ENCODE assay signal across 15 cellular contexts in genomic region chr1:21295545-21295944, GRCh38. TPM values are rescaled to one million over a fixed set of nuclear protein-coding genes. Genes with fewer than 3 reads are reported as not detected.
DNase-seq lines count a peak whose midpoint lies in the region; ATAC-seq, FAIRE-seq and TF ChIP-seq lines count a peak whose summit lies in the region.
"Had no signal": no experiment of that assay in that cellular context is flagged by ENCODE, and none has a peak within 500 bp of the region (broad histone marks: within the 10 kb centered on the region; RNA-seq: fewer than 3 reads in every experiment).

No MANE protein-coding gene starts in this region.

- H3K27ac Mint-ChIP-seq in activated CD8-positive, alpha-beta T cell treated with anti-CD3 and anti-CD28 coated beads for 36 hours, result peak overlapping the region; percentile 95
- H3K27ac Mint-ChIP-seq in memory B cell, result peak overlapping the region; percentile 98

- no peaks in the 10 kb centered on the region for H3K9me3 Mint-ChIP-seq in activated T-cell treated with anti-CD3 and anti-CD28 coated beads, Interleukin-2, amount 50 U/mL, for 4 hours
- no peaks in the 10 kb centered on the region for H3K9me3 Mint-ChIP-seq in activated CD8-positive, alpha-beta T cell treated with anti-CD3 and anti-CD28 coated beads for 36 hours
- H3K9me3 Mint-ChIP-seq in memory B cell, result no peaks in the 10 kb centered on the region
- H3K9me3 Mint-ChIP-seq: type B pancreatic cell had no signal

- H3K27ac ChIP-seq in upper lobe of left lung, result peak overlapping the region in 3 of 4 donors; percentile 82 to 92 (median 83)

- no peaks in the 10 kb centered on the region for H3K36me3 ChIP-seq in upper lobe of left lung
- H3K36me3 ChIP-seq: colonic mucosa, right lobe of liver had no signal

- TF ChIP-seq EP300 in upper lobe of left lung (IDR thresholded peaks at IDR 0.05), result no peak

- ATAC-seq in activated T-cell treated with anti-CD3 and anti-CD28 coated beads, Interleukin-2, amount 50 U/mL, for 4 hours, result no peak
- ATAC-seq in activated CD8-positive, alpha-beta T cell treated with anti-CD3 and anti-CD28 coated beads for 36 hours, result no peak
- ATAC-seq in memory B cell (ENCODE audit: low read depth), result no peak
- no peak for ATAC-seq in upper lobe of left lung (ENCODE audit: low FRiP score in 2 of 2)
- no peak for ATAC-seq in GM18867 (IDR thresholded peaks at IDR 0.05; ENCODE audit: unreplicated experiment)
- ATAC-seq: right lobe of liver had no signal

- FAIRE-seq in GM19239 (lab: Jason Lieb, UNC), result no peak

- intact Hi-C loops in activated CD8-positive, alpha-beta T cell treated with anti-CD3 and anti-CD28 coated beads for 36 hours (cut with micrococcal nuclease), result loop anchor here (2.0 kb wide), 1 partner anchor 29 kb away; no protein-coding TSS in a partner anchor

- peaks cover 6% of the 10 kb centered on the region for H3K36me3 Mint-ChIP-seq in activated T-cell treated with anti-CD3 and anti-CD28 coated beads, Interleukin-2, amount 50 U/mL, for 4 hours (ENCODE audit: insufficient read depth)
- peaks cover 32% of the 10 kb centered on the region for H3K36me3 Mint-ChIP-seq in activated CD8-positive, alpha-beta T cell treated with anti-CD3 and anti-CD28 coated beads for 36 hours (ENCODE audit: low read depth)
- peaks cover 8% of the 10 kb centered on the region for H3K36me3 Mint-ChIP-seq in memory B cell
- H3K36me3 Mint-ChIP-seq: type B pancreatic cell had no signal

- POLR2A ChIA-PET in activated CD8-positive, alpha-beta T cell treated with anti-CD3 and anti-CD28 coated beads for 36 hours (lab: Charles Lee), result interaction anchor here (0.7 to 7.2 kb wide), 7 partner anchors 12 to 49 kb away, joined by 3 to 90 read pairs (median 3); no protein-coding TSS in a partner anchor

- WGBS in upper lobe of left lung, 2 donors, result 90% methylated on average over 6 of the region's 6 CpGs

- no peaks in the 10 kb centered on the region for H3K27me3 Mint-ChIP-seq in activated T-cell treated with anti-CD3 and anti-CD28 coated beads, Interleukin-2, amount 50 U/mL, for 4 hours (ENCODE audit: low read depth)
- H3K27me3 Mint-ChIP-seq in activated CD8-positive, alpha-beta T cell treated with anti-CD3 and anti-CD28 coated beads for 36 hours, result no peaks in the 10 kb centered on the region
- no peaks in the 10 kb centered on the region for H3K27me3 Mint-ChIP-seq in memory B cell
- H3K27me3 Mint-ChIP-seq: type B pancreatic cell had no signal

- H3K4me1 ChIP-seq in upper lobe of left lung, result peaks cover 44 to 60% (median 51%) of the 10 kb centered on the region in 4 donors

- no peaks in the 10 kb centered on the region for H3K9me3 ChIP-seq in upper lobe of left lung
- H3K9me3 ChIP-seq: colonic mucosa, mucosa of descending colon, right lobe of liver had no signal

- TF ChIP-seq POLR2A in upper lobe of left lung (IDR thresholded peaks at IDR 0.05), result no peak

- H3K4me1 Mint-ChIP-seq in activated T-cell treated with anti-CD3 and anti-CD28 coated beads, Interleukin-2, amount 50 U/mL, for 4 hours (ENCODE audit: low read depth), result peaks cover 96% of the 10 kb centered on the region
- H3K4me1 Mint-ChIP-seq in activated CD8-positive, alpha-beta T cell treated with anti-CD3 and anti-CD28 coated beads for 36 hours (ENCODE audit: low read depth), result peaks cover 92% of the 10 kb centered on the region
- H3K4me1 Mint-ChIP-seq in memory B cell, result peaks cover 58% of the 10 kb centered on the region

- DNase-seq in activated T-cell treated with anti-CD3 and anti-CD28 coated beads, Interleukin-2, amount 50 U/mL, for 4 hours, result no peak
- no peak for DNase-seq in activated T-cell treated with anti-CD3 and anti-CD28 coated beads for 4 hours
- no peak for DNase-seq in activated CD8-positive, alpha-beta T cell treated with anti-CD3 and anti-CD28 coated beads for 36 hours
- no peak for DNase-seq in memory B cell (ENCODE audit: low spot score in 2 of 2)
- DNase-seq in upper lobe of left lung, result no peak
- DNase-seq in GM19239 (ENCODE audit: insufficient read length, low spot score), result no peak
- DNase-seq in EL, result no peak
- DNase-seq: colonic mucosa, DND-41, mucosa of descending colon, NCI-H1092, NCI-H510A, right lobe of liver had no signal

- H3K27me3 ChIP-seq in upper lobe of left lung, result no peaks in the 10 kb centered on the region
- H3K27me3 ChIP-seq: colonic mucosa, right lobe of liver had no signal

- H3K4me3 ChIP-seq in upper lobe of left lung, result no peak overlapping the region
- H3K4me3 ChIP-seq: colonic mucosa, mucosa of descending colon, right lobe of liver had no signal

- TF ChIP-seq CTCF in activated CD8-positive, alpha-beta T cell treated with anti-CD3 and anti-CD28 coated beads for 36 hours (IDR thresholded peaks at IDR 0.05), result no peak
- no peak for TF ChIP-seq CTCF in upper lobe of left lung (IDR thresholded peaks at IDR 0.05)

- CTCF ChIA-PET in activated CD8-positive, alpha-beta T cell treated with anti-CD3 and anti-CD28 coated beads for 36 hours (lab: Charles Lee), result interaction anchor here (1.2 to 5.6 kb wide), 8 partner anchors 11 to 50 kb away, joined by 3 to 62 read pairs (median 6); no protein-coding TSS in a partner anchor

- peak overlapping the region; percentile 35 for H3K4me3 Mint-ChIP-seq in activated T-cell treated with anti-CD3 and anti-CD28 coated beads, Interleukin-2, amount 50 U/mL, for 4 hours
- peak overlapping the region; percentile 2 for H3K4me3 Mint-ChIP-seq in activated CD8-positive, alpha-beta T cell treated with anti-CD3 and anti-CD28 coated beads for 36 hours
- peak overlapping the region; percentile 58 for H3K4me3 Mint-ChIP-seq in memory B cell

RNA-seq across cellular contexts. Expression of gene ECE1, which starts 5.3 kb away (rescaled TPM):
- total RNA-seq in activated T-cell treated with anti-CD3 and anti-CD28 coated beads, Interleukin-2, amount 50 U/mL, for 4 hours, result 100 to 1,000 TPM; 121 to 168 (median 149) TPM
- total RNA-seq in activated CD8-positive, alpha-beta T cell treated with anti-CD3 and anti-CD28 coated beads for 36 hours, result 100 to 1,000 TPM; 118 to 127 TPM
- total RNA-seq in upper lobe of left lung, result 100 to 1,000 TPM in 1 of 6 donors, 10 to 100 TPM in 5; 55.8 to 120 (median 74.8) TPM

Comparison
In these comparisons a context has a peak if more than half of its experiments do, and no peak if none do; other contexts are left out.
1. H3K4me3 Mint-ChIP-seq: peak in every context shown above with its lines; median percentile 58 in memory B cell; 35 in activated T-cell treated with anti-CD3 and anti-CD28 coated beads, Interleukin-2, amount 50 U/mL, for 4 hours; 2 in activated CD8-positive, alpha-beta T cell treated with anti-CD3 and anti-CD28 coated beads for 36 hours.